ENCODE assay signal across 31 cellular contexts in genomic region chr1:84355556-84355955, GRCh38. TPM values are rescaled to one million over a fixed set of nuclear protein-coding genes. Genes with fewer than 3 reads are reported as not detected.
"Had no signal": no experiment of that assay in that cellular context is flagged by ENCODE, and none has a peak within 500 bp of the region (broad histone marks: within the 10 kb centered on the region; RNA-seq: fewer than 3 reads in every experiment).

No MANE protein-coding gene starts in this region.

- H3K4me1 ChIP-seq: breast epithelium had no signal

- H3K27me3 ChIP-seq: breast epithelium had no signal

- DNase-seq: activated B cell treated with CpG ODN at 0.5 μM for 24 hours; activated CD4-positive, alpha-beta memory T cell treated with anti-CD3 and anti-CD28 coated beads for 36 hours; activated CD4-positive, alpha-beta T cell treated with anti-CD3 and anti-CD28 coated beads for 4 hours; activated CD4-positive, alpha-beta T cell treated with anti-CD3 and anti-CD28 coated beads, Interleukin-2, amount 10 ng/mL, durations not matched to agents 24 days and 14 days; activated CD4-positive, alpha-beta T cell treated with anti-CD3 and anti-CD28 coated beads, Interleukin-2, amount 50 U/mL, for 1 hour; activated CD4-positive, alpha-beta T cell treated with anti-CD3 and anti-CD28 coated beads, Interleukin-2, amount 50 U/mL, for 4 hours; activated CD4-positive, CD25-positive, alpha-beta regulatory T cell treated with anti-CD3 and anti-CD28 coated beads, Interleukin-2, amount 50 U/mL, for 72 hours; activated CD8-positive, alpha-beta memory T cell treated with anti-CD3 and anti-CD28 coated beads, Interleukin-2, amount 50 U/mL, for 4 hours; activated CD8-positive, alpha-beta T cell treated with anti-CD3 and anti-CD28 coated beads for 36 hours; activated gamma-delta T cell; activated naive CD4-positive, alpha-beta T cell treated with anti-CD3 and anti-CD28 coated beads, Interleukin-2, amount 10 ng/mL, durations not matched to agents 7 days and 5 days; activated naive CD4-positive, alpha-beta T cell treated with Interleukin-2 at 50 U/mL for 16 hours; activated naive CD8-positive, alpha-beta T cell treated with anti-CD3 and anti-CD28 coated beads, Interleukin-2, amount 10 ng/mL, durations not matched to agents 7 days and 5 days; activated naive CD8-positive, alpha-beta T cell treated with anti-CD3 and anti-CD28 coated beads, Interleukin-2, amount 50 U/mL, for 24 hours; activated T-cell treated with anti-CD3 and anti-CD28 coated beads for 4 hours; activated T-cell treated with anti-CD3 and anti-CD28 coated beads, Interleukin-2, amount 50 U/mL, for 1 hour; activated T-cell treated with anti-CD3 and anti-CD28 coated beads, Interleukin-2, amount 50 U/mL, for 4 hours; activated T-cell treated with anti-CD3 and anti-CD28 coated beads, Interleukin-2, amount 50 U/mL, for 72 hours; amniotic stem cell; aorta; central memory CD4-positive, alpha-beta T cell; T-helper 1 cell; T-helper 2 cell; T-helper 9 cell had no signal

- ATAC-seq: activated CD8-positive, alpha-beta T cell treated with anti-CD3 and anti-CD28 coated beads for 36 hours; activated naive CD8-positive, alpha-beta T cell treated with anti-CD3 and anti-CD28 coated beads, Interleukin-2, amount 50 U/mL, for 24 hours; activated T-cell treated with anti-CD3 and anti-CD28 coated beads, Interleukin-2, amount 50 U/mL, for 4 hours; activated T-cell treated with anti-CD3 and anti-CD28 coated beads, Interleukin-2, amount 50 U/mL, for 72 hours; activated T-helper 17 cell treated with anti-CD3 and anti-CD28 coated beads, Interleukin-2, amount 50 U/mL, for 72 hours had no signal

- H3K27ac ChIP-seq: breast epithelium, VCaP had no signal

- H3K36me3 ChIP-seq: breast epithelium had no signal

- H3K4me3 ChIP-seq: breast epithelium had no signal

- H3K9me3 ChIP-seq: breast epithelium had no signal

RNA-seq across cellular contexts. Expression of gene DNASE2B, which starts 42.7 kb away (rescaled TPM):
- total RNA-seq: activated B cell treated with CpG ODN at 0.5 μM for 24 hours; activated CD4-positive, alpha-beta memory T cell treated with anti-CD3 and anti-CD28 coated beads for 36 hours; activated CD4-positive, alpha-beta T cell treated with anti-CD3 and anti-CD28 coated beads, Interleukin-2, amount 10 ng/mL, durations not matched to agents 24 days and 14 days; activated CD8-positive, alpha-beta memory T cell treated with anti-CD3 and anti-CD28 coated beads for 36 hours; activated CD8-positive, alpha-beta T cell treated with anti-CD3 and anti-CD28 coated beads for 36 hours; activated naive CD8-positive, alpha-beta T cell treated with anti-CD3 and anti-CD28 coated beads, Interleukin-2, amount 10 ng/mL, durations not matched to agents 7 days and 5 days; activated T-cell treated with anti-CD3 and anti-CD28 coated beads, Interleukin-2, amount 50 U/mL, for 4 hours; activated T-cell treated with anti-CD3 and anti-CD28 coated beads, Interleukin-2, amount 50 U/mL, for 72 hours; activated T-helper 1 cell treated with anti-CD3 and anti-CD28 coated beads, Interleukin-12 subunit alpha, Interleukin-12 subunit beta, Interleukin-2, Interleukin-4 antibody, amounts not matched to agents 30 ng/mL and 10 ng/mL and 1 ng/mL, durations not matched to agents 14 hours and 24 hours and 36 hours; activated T-helper 17 cell treated with anti-CD3 and anti-CD28 coated beads, Interleukin-2, amount 50 U/mL, for 72 hours; aorta; cardiac septum; cerebellum had no signal

RNA-seq across cellular contexts. Expression of gene SAMD13, which starts 54.0 kb away (rescaled TPM):
- total RNA-seq: activated T-helper 17 cell treated with anti-CD3 and anti-CD28 coated beads, Interleukin-2, amount 50 U/mL, for 72 hours had no signal
